ENCODE assay signal across 31 cellular contexts in genomic region chr10:125711110-125711750, GRCh38. TPM values are rescaled to one million over a fixed set of nuclear protein-coding genes. Genes with fewer than 3 reads are reported as not detected.
"Had no signal": no experiment of that assay in that cellular context is flagged by ENCODE, and none has a peak within 500 bp of the region (broad histone marks: within the 10 kb centered on the region; RNA-seq: fewer than 3 reads in every experiment).

No MANE protein-coding gene starts in this region.

- H3K4me2 ChIP-seq: SK-N-SH had no signal

- H3K4me1 ChIP-seq: breast epithelium, SJSA1 had no signal

- H3K4me3 ChIP-seq: body of pancreas, breast epithelium, Peyer's patch, SJSA1 had no signal

- FAIRE-seq: astrocyte had no signal

- H3K9me3 ChIP-seq: body of pancreas, breast epithelium, Peyer's patch, SJSA1, SK-N-SH had no signal

- H3K9ac ChIP-seq: SK-N-SH had no signal

- ATAC-seq: activated CD8-positive, alpha-beta memory T cell treated with anti-CD3 and anti-CD28 coated beads, Interleukin-2, amount 10 ng/mL, durations not matched to agents 7 days and 5 days; activated naive CD8-positive, alpha-beta T cell treated with anti-CD3 and anti-CD28 coated beads, Interleukin-2, amount 50 U/mL, for 24 hours; body of pancreas; PC-3 had no signal

- H3K27ac ChIP-seq: body of pancreas, breast epithelium, Peyer's patch, SJSA1 had no signal

- H3K27me3 ChIP-seq: body of pancreas, breast epithelium, Peyer's patch had no signal

- DNase-seq: activated B cell treated with CpG ODN at 0.5 μM for 24 hours; activated CD4-positive, alpha-beta memory T cell treated with anti-CD3 and anti-CD28 coated beads, Interleukin-2, amount 10 ng/mL, durations not matched to agents 7 days and 5 days; activated CD4-positive, alpha-beta T cell treated with anti-CD3 and anti-CD28 coated beads for 48 hours; activated CD4-positive, CD25-positive, alpha-beta regulatory T cell treated with anti-CD3 and anti-CD28 coated beads, Interleukin-2, amount 50 U/mL, for 72 hours; activated CD8-positive, alpha-beta memory T cell treated with anti-CD3 and anti-CD28 coated beads for 24 hours; activated CD8-positive, alpha-beta memory T cell treated with anti-CD3 and anti-CD28 coated beads, Interleukin-2, amount 10 ng/mL, durations not matched to agents 7 days and 5 days; activated CD8-positive, alpha-beta memory T cell treated with anti-CD3 and anti-CD28 coated beads, Interleukin-2, amount 50 U/mL, for 48 hours; activated effector memory CD4-positive, alpha-beta T cell treated with Interleukin-2 at 50 U/mL for 16 hours; activated naive CD4-positive, alpha-beta T cell treated with anti-CD3 and anti-CD28 coated beads, Interleukin-2, amount 10 ng/mL, durations not matched to agents 7 days and 5 days; activated naive CD8-positive, alpha-beta T cell treated with anti-CD3 and anti-CD28 coated beads, Interleukin-2, amount 50 U/mL, for 24 hours; activated T-cell treated with anti-CD3 and anti-CD28 coated beads, Interleukin-2, amount 50 U/mL, for 48 hours; amniotic stem cell; body of pancreas; NCI-H1105; NCI-H1417 treated with DMSO at 0.1 percent for 48 hours; NCI-H1694; NCI-H1930; NCI-H2081 treated with DMSO at 0.1 percent for 48 hours; NCI-H226; NCI-H446 treated with DMSO at 0.1 percent for 48 hours; NCI-H524 treated with DMSO at 0.1 percent for 48 hours; PC-3; Peyer's patch; RPMI8226; SHP77 treated with DMSO at 0.1 percent for 48 hours; SK-N-SH had no signal

- H3K36me3 ChIP-seq: breast epithelium, Peyer's patch, SJSA1 had no signal

RNA-seq across cellular contexts. Expression of gene TEX36, which starts 28.3 kb away (rescaled TPM):
- total RNA-seq: activated B cell treated with CpG ODN at 0.5 μM for 24 hours; activated CD4-positive, alpha-beta memory T cell treated with anti-CD3 and anti-CD28 coated beads, Interleukin-2, amount 10 ng/mL, durations not matched to agents 7 days and 5 days; activated CD8-positive, alpha-beta memory T cell treated with anti-CD3 and anti-CD28 coated beads, Interleukin-2, amount 10 ng/mL, durations not matched to agents 7 days and 5 days; astrocyte; body of pancreas; breast epithelium; cardiac septum; MCF 10A; PC-3; Peyer's patch; SJSA1 had no signal
- polyA plus RNA-seq: SK-N-SH had no signal
